In genomic region chr10:788796-789748, GRCh38 we compare ENCODE assay signal across 7 cellular contexts.
DNase-seq lines count a peak whose midpoint lies in the region; ATAC-seq and TF ChIP-seq lines count a peak whose summit lies in the region.

No MANE protein-coding gene starts in this region.

- peak; percentile 20 to 82 (median 58) for TF ChIP-seq CTCF in body of pancreas (IDR thresholded peaks at IDR 0.05)

- H3K9me3 ChIP-seq in body of pancreas, result no peaks in the 10 kb centered on the region

- TF ChIP-seq POLR2A in body of pancreas (IDR thresholded peaks at IDR 0.05), result no peak

- intact Hi-C loops in body of pancreas (cut with DNase I), result no loop called here
- intact Hi-C loops in sciatic nerve (cut with DNase I), result loop anchor here (10.0 kb wide), 1 partner anchor 274 kb away; no protein-coding TSS in a partner anchor

- no peaks in the 10 kb centered on the region for H3K36me3 ChIP-seq in body of pancreas (replicated peaks in 1 of 2; ENCODE audit: insufficient read depth in 1 of 2, low read depth in 2 of 2)

- 31 to 48% methylated on average over 25 to 50 of the region's 50 CpGs for WGBS in body of pancreas, 2 donors

- H3K27ac ChIP-seq in body of pancreas, result peak overlapping the region in 2 of 4 donors; percentile 33 to 80

- H3K4me3 ChIP-seq in GM08714 (ENCODE audit: low read length), result peak overlapping the region; percentile 28; the same call in 1 of the 2 replicates
- H3K4me3 ChIP-seq in body of pancreas, result peak overlapping the region in 1 of 2 donors; percentile 47

- ATAC-seq in body of pancreas (peak; percentile 78), sciatic nerve (peak; percentile 74), HG02870 (IDR thresholded peaks at IDR 0.05; ENCODE audit: unreplicated experiment) (no peak)

- H3K4me1 ChIP-seq in body of pancreas, result peaks cover 22% of the 10 kb centered on the region

- no peaks in the 10 kb centered on the region for H3K27me3 ChIP-seq in body of pancreas

- DNase-seq in NCI-H526 treated with DMSO at 0.1 percent for 48 hours (lab: John Stamatoyannopoulos, UW), result peak; percentile 20
- DNase-seq in body of pancreas, result peak; percentile 69 to 88 (median 84)
- peak; percentile 87 for DNase-seq in iPS-NIHi11 (ENCODE audit: low spot score)
- peak; percentile 66 for DNase-seq in sciatic nerve (ENCODE audit: low spot score)
- DNase-seq in central memory CD4-positive, alpha-beta T cell, result no peak
